In the genomic region with DNA sequence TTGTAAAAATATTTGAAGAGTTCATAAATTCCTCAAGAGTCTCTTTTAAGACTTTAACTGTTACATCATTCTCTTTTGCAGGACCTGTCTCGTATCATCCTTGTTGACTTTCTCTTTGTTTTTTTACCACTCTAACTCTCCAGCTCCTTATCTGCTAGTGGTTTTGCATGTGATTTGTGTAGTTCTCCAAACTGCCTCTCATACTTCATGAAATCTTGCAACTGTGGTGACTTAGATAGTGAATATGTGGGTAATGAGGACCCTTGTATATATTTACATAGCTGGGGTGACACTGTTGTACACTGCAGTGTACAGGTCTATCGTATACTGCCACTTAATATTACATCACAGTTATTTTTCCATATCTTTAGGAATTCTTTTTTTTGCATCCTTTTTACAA, we compare ENCODE assay signal across 20 cellular contexts. TPM values are rescaled to one million over a fixed set of nuclear protein-coding genes. Genes with fewer than 3 reads are reported as not detected.
"Had no signal": no experiment of that assay in that cellular context is flagged by ENCODE, and none has a peak within 500 bp of the region (broad histone marks: within the 10 kb centered on the region; RNA-seq: fewer than 3 reads in every experiment).

No MANE protein-coding gene starts in this region.

- ATAC-seq: activated CD8-positive, alpha-beta T cell treated with anti-CD3 and anti-CD28 coated beads for 36 hours; activated naive CD8-positive, alpha-beta T cell treated with anti-CD3 and anti-CD28 coated beads, Interleukin-2, amount 50 U/mL, for 24 hours; left colon; naive thymus-derived CD4-positive, alpha-beta T cell had no signal

- DNase-seq: activated CD4-positive, alpha-beta T cell treated with anti-CD3 and anti-CD28 coated beads for 4 hours; activated CD8-positive, alpha-beta memory T cell treated with anti-CD3 and anti-CD28 coated beads, Interleukin-2, amount 50 U/mL, for 48 hours; activated CD8-positive, alpha-beta T cell treated with anti-CD3 and anti-CD28 coated beads for 36 hours; activated naive CD4-positive, alpha-beta T cell; activated naive CD8-positive, alpha-beta T cell treated with anti-CD3 and anti-CD28 coated beads, Interleukin-2, amount 50 U/mL, for 24 hours; central memory CD4-positive, alpha-beta T cell; effector memory CD4-positive, alpha-beta T cell; hypothalamus; left colon; naive thymus-derived CD4-positive, alpha-beta T cell; posterior cingulate gyrus; stomach; T-helper 9 cell; uterus had no signal

- H3K36me3 ChIP-seq: neutrophil, stomach, thoracic aorta, uterus had no signal

- H3K27me3 ChIP-seq: neutrophil, stomach, uterus had no signal

- H3K4me1 ChIP-seq: uterus had no signal

- H3K9me3 ChIP-seq: neutrophil, stomach, thoracic aorta, uterus had no signal

- H3K4me3 ChIP-seq: stomach, thoracic aorta, uterus had no signal

- H3K27ac ChIP-seq: epithelial cell of prostate, neutrophil, stomach, thoracic aorta, uterus had no signal

RNA-seq across cellular contexts. Expression of gene GSG1, which starts 52.8 kb away (rescaled TPM):
- total RNA-seq: activated CD8-positive, alpha-beta T cell treated with anti-CD3 and anti-CD28 coated beads for 36 hours; glomerular endothelial cell; left colon; lung microvascular endothelial cell; mononuclear cell; naive thymus-derived CD4-positive, alpha-beta T cell; stomach; thoracic aorta; uterus had no signal
- polyA plus RNA-seq: naive thymus-derived CD4-positive, alpha-beta T cell; stomach had no signal
